In genomic region chr11:127902405-127902804, GRCh38 we compare ENCODE assay signal across 24 cellular contexts.
"Had no signal": no experiment of that assay in that cellular context is flagged by ENCODE, and none has a peak within 500 bp of the region (broad histone marks: within the 10 kb centered on the region; RNA-seq: fewer than 3 reads in every experiment).

No MANE protein-coding gene starts in this region.

- H3K27ac ChIP-seq: adrenal gland, body of pancreas, cardiac muscle cell, coronary artery, spleen, tibial nerve had no signal

- H3K27ac Mint-ChIP-seq: activated CD4-positive, alpha-beta T cell treated with anti-CD3 and anti-CD28 coated beads for 36 hours; activated CD8-positive, alpha-beta memory T cell treated with anti-CD3 and anti-CD28 coated beads, Interleukin-2, amount 10 ng/mL, durations not matched to agents 7 days and 5 days; activated CD8-positive, alpha-beta T cell treated with anti-CD3 and anti-CD28 coated beads, Interleukin-2, amount 10 ng/mL, durations not matched to agents 7 days and 5 days; activated naive CD8-positive, alpha-beta T cell; activated T-helper 2 cell treated with anti-CD3 and anti-CD28 coated beads, Interferon-gamma antibody, Interleukin-2, Interleukin-4, amounts not matched to agents 10 μg/mL and 5 μg/mL and 100 μg/mL, durations not matched to agents 14 hours and 24 hours and 36 hours; natural killer cell treated with Interleukin-12 subunit alpha and Interleukin-12 subunit beta and Interleukin-15 and Interleukin-18, amount 100 ng/mL, for 72 hours; T-helper 2 cell treated with Interferon-gamma antibody and Interleukin-4, amounts not matched to agents 5 μg/mL and 100 μg/mL, for 36 hours had no signal

- H3K9me3 Mint-ChIP-seq: activated T-helper 2 cell treated with anti-CD3 and anti-CD28 coated beads, Interferon-gamma antibody, Interleukin-2, Interleukin-4, amounts not matched to agents 10 μg/mL and 5 μg/mL and 100 μg/mL, durations not matched to agents 14 hours and 24 hours and 36 hours; T-helper 2 cell treated with Interferon-gamma antibody and Interleukin-4, amounts not matched to agents 5 μg/mL and 100 μg/mL, for 36 hours had no signal

- H3K9me3 ChIP-seq: adrenal gland had no signal

- H3K36me3 ChIP-seq: adrenal gland, cardiac muscle cell, spleen, tibial nerve had no signal

- H3K36me3 Mint-ChIP-seq: activated CD8-positive, alpha-beta memory T cell treated with anti-CD3 and anti-CD28 coated beads, Interleukin-2, amount 10 ng/mL, durations not matched to agents 7 days and 5 days; activated naive CD8-positive, alpha-beta T cell; natural killer cell treated with Interleukin-12 subunit alpha and Interleukin-12 subunit beta and Interleukin-15 and Interleukin-18, amount 100 ng/mL, for 72 hours had no signal

- H3K27me3 ChIP-seq: adrenal gland, body of pancreas, cardiac muscle cell, spleen, tibial nerve had no signal

- H3K4me1 ChIP-seq: adrenal gland, body of pancreas, spleen, tibial nerve had no signal

- H3K27me3 Mint-ChIP-seq: activated CD4-positive, alpha-beta T cell treated with anti-CD3 and anti-CD28 coated beads for 36 hours; activated CD8-positive, alpha-beta memory T cell treated with anti-CD3 and anti-CD28 coated beads, Interleukin-2, amount 10 ng/mL, durations not matched to agents 7 days and 5 days had no signal

- DNase-seq: activated CD4-positive, alpha-beta T cell treated with anti-CD3 and anti-CD28 coated beads for 36 hours; activated CD4-positive, CD25-positive, alpha-beta regulatory T cell; activated CD8-positive, alpha-beta memory T cell treated with anti-CD3 and anti-CD28 coated beads, Interleukin-2, amount 10 ng/mL, durations not matched to agents 7 days and 5 days; activated CD8-positive, alpha-beta T cell treated with anti-CD3 and anti-CD28 coated beads, Interleukin-2, amount 10 ng/mL, durations not matched to agents 7 days and 5 days; activated naive CD4-positive, alpha-beta T cell; activated T-cell treated with anti-CD3 and anti-CD28 coated beads, Interleukin-2, amount 50 U/mL, for 48 hours; aorta; body of pancreas; cerebellar nuclear complex; foreskin melanocyte; left ventricle myocardium superior; mucosa of descending colon; right cardiac atrium; spleen; stimulated activated naive CD4-positive, alpha-beta T cell; T-helper 1 cell had no signal

- H3K4me3 ChIP-seq: adrenal gland, body of pancreas, cardiac muscle cell, coronary artery, mucosa of descending colon, spleen, tibial nerve had no signal

- ATAC-seq: activated CD4-positive, alpha-beta T cell treated with anti-CD3 and anti-CD28 coated beads for 36 hours; activated CD8-positive, alpha-beta memory T cell treated with anti-CD3 and anti-CD28 coated beads, Interleukin-2, amount 10 ng/mL, durations not matched to agents 7 days and 5 days; activated CD8-positive, alpha-beta T cell treated with anti-CD3 and anti-CD28 coated beads, Interleukin-2, amount 10 ng/mL, durations not matched to agents 7 days and 5 days; body of pancreas; left ventricle myocardium superior; mucosa of descending colon; natural killer cell treated with Interleukin-12 subunit alpha and Interleukin-12 subunit beta and Interleukin-15 and Interleukin-18, amount 100 ng/mL, for 72 hours; right cardiac atrium had no signal

- H3K4me3 Mint-ChIP-seq: activated CD4-positive, alpha-beta T cell treated with anti-CD3 and anti-CD28 coated beads for 36 hours; activated CD8-positive, alpha-beta memory T cell treated with anti-CD3 and anti-CD28 coated beads, Interleukin-2, amount 10 ng/mL, durations not matched to agents 7 days and 5 days; activated CD8-positive, alpha-beta T cell treated with anti-CD3 and anti-CD28 coated beads, Interleukin-2, amount 10 ng/mL, durations not matched to agents 7 days and 5 days; activated naive CD8-positive, alpha-beta T cell; natural killer cell treated with Interleukin-12 subunit alpha and Interleukin-12 subunit beta and Interleukin-15 and Interleukin-18, amount 100 ng/mL, for 72 hours; T-helper 2 cell treated with Interferon-gamma antibody and Interleukin-4, amounts not matched to agents 5 μg/mL and 100 μg/mL, for 36 hours had no signal

- H3K4me1 Mint-ChIP-seq: activated CD4-positive, alpha-beta T cell treated with anti-CD3 and anti-CD28 coated beads for 36 hours; activated CD8-positive, alpha-beta memory T cell treated with anti-CD3 and anti-CD28 coated beads, Interleukin-2, amount 10 ng/mL, durations not matched to agents 7 days and 5 days had no signal
